Comparison of ENCODE assay signal across 16 cellular contexts in genomic region chr10:106661133-106661766, GRCh38.
DNase-seq lines count a peak whose midpoint lies in the region; ATAC-seq lines count a peak whose summit lies in the region.
"Had no signal": no experiment of that assay in that cellular context is flagged by ENCODE, and none has a peak within 500 bp of the region (broad histone marks: within the 10 kb centered on the region; RNA-seq: fewer than 3 reads in every experiment).

No MANE protein-coding gene starts in this region.

- H3K4me1 ChIP-seq in BLaER1 treated with 17β-estradiol and CSF1 and Interleukin-3, amounts not matched to agents 10 nM and 100 nM: peaks cover 7 to 21% (median 17%) of the 10 kb centered on the region in 10 experiments; a peak in 19 of 20 replicates
- H3K4me1 ChIP-seq: BE2C, HAP-1 had no signal

- DNase-seq in OCI-M1 (lab: John Stamatoyannopoulos, UW) (peak; percentile 36), superior temporal gyrus (ENCODE audit: extremely low spot score) (peak; percentile 45), T-helper 17 cell (no peak)
- DNase-seq: BE2C; Calu3; CD4-positive, alpha-beta T cell; DMS 273 treated with DMSO at 0.1 percent for 48 hours; DMS79 treated with DMSO at 0.1 percent for 48 hours; EL; Karpas-422 had no signal

- H3K4me3 Mint-ChIP-seq in T-helper 17 cell: no peak overlapping the region
- H3K4me3 Mint-ChIP-seq: CD4-positive, alpha-beta T cell had no signal

- peak; percentile 48 for ATAC-seq in HG03432 (IDR thresholded peaks at IDR 0.05; ENCODE audit: unreplicated experiment)
- ATAC-seq in GM21786 (IDR thresholded peaks at IDR 0.05; ENCODE audit: unreplicated experiment): no peak
- ATAC-seq in HG02870 (IDR thresholded peaks at IDR 0.05; ENCODE audit: unreplicated experiment): no peak
- ATAC-seq in T-helper 17 cell: no peak

- no peaks in the 10 kb centered on the region for H3K4me1 Mint-ChIP-seq in T-helper 17 cell

- H4K20me1 ChIP-seq in BLaER1 treated with 17β-estradiol and CSF1 and Interleukin-3, amounts not matched to agents 10 nM and 100 nM: no peaks in the 10 kb centered on the region

- no peaks in the 10 kb centered on the region for H3K27me3 Mint-ChIP-seq in T-helper 17 cell
- H3K27me3 Mint-ChIP-seq: CD4-positive, alpha-beta T cell had no signal

- no peaks in the 10 kb centered on the region for H3K36me3 ChIP-seq in BLaER1 treated with 17β-estradiol and CSF1 and Interleukin-3, amounts not matched to agents 10 nM and 100 nM
- H3K36me3 ChIP-seq: BE2C, HAP-1 had no signal

- no peak overlapping the region for H3K27ac Mint-ChIP-seq in T-helper 17 cell
- H3K27ac Mint-ChIP-seq: CD4-positive, alpha-beta T cell had no signal

- H3K36me3 Mint-ChIP-seq in T-helper 17 cell (ENCODE audit: low read depth): no peaks in the 10 kb centered on the region

- H3K4me2 ChIP-seq in BLaER1 treated with 17β-estradiol and CSF1 and Interleukin-3, amounts not matched to agents 10 nM and 100 nM: peak overlapping the region; percentile 23 to 64 (median 42); a peak in 18 of 22 replicates

- H3K9me3 ChIP-seq in BLaER1 treated with 17β-estradiol and CSF1 and Interleukin-3, amounts not matched to agents 10 nM and 100 nM (replicated peaks in 1 of 11): no peaks in the 10 kb centered on the region
- H3K9me3 ChIP-seq in T-helper 17 cell (ENCODE audit: control insufficient read depth, low read length, poor library complexity, severe bottlenecking): no peaks in the 10 kb centered on the region
- H3K9me3 ChIP-seq: BE2C, HAP-1 had no signal

- H3K9ac ChIP-seq in BLaER1 treated with 17β-estradiol and CSF1 and Interleukin-3, amounts not matched to agents 10 nM and 100 nM: no peak overlapping the region

- peak overlapping the region in 4 of 11 experiments; percentile 6 to 39 (median 17); a peak in 2 of 22 replicates for H3K27ac ChIP-seq in BLaER1 treated with 17β-estradiol and CSF1 and Interleukin-3, amounts not matched to agents 10 nM and 100 nM
- H3K27ac ChIP-seq: HL-60 had no signal

- H3K4me3 ChIP-seq in BLaER1 treated with 17β-estradiol and CSF1 and Interleukin-3, amounts not matched to agents 10 nM and 100 nM: no peak overlapping the region
- H3K4me3 ChIP-seq: HAP-1 had no signal

- H3K27me3 ChIP-seq in BLaER1 treated with 17β-estradiol and CSF1 and Interleukin-3, amounts not matched to agents 10 nM and 100 nM: no peaks in the 10 kb centered on the region
- H3K27me3 ChIP-seq: BE2C had no signal

Comparison
In these comparisons a context has a peak if more than half of its experiments do, and no peak if none do; other contexts are left out.
1. DNase-seq: peak in OCI-M1 (single experiment) and superior temporal gyrus (single experiment); none in T-helper 17 cell (0 of 3).